Comparison of ENCODE assay signal across 8 cellular contexts in genomic region chr5:4862500-4862899, GRCh38.
DNase-seq lines count a peak whose midpoint lies in the region; ATAC-seq, FAIRE-seq and TF ChIP-seq lines count a peak whose summit lies in the region.

No MANE protein-coding gene starts in this region.

- TF ChIP-seq CTCF in D721Med (IDR thresholded peaks at IDR 0.05; ENCODE audit: insufficient read depth, missing control alignments) (peak; percentile 84), fibroblast of the aortic adventitia (IDR thresholded peaks at IDR 0.05; ENCODE audit: insufficient read depth, low read length) (peak; percentile 56), tibial nerve (IDR thresholded peaks at IDR 0.05) (peak in 4 of 5 experiments; percentile 24 to 48 (median 36))

- H3K4me1 ChIP-seq in tibial nerve = no peaks in the 10 kb centered on the region

- FAIRE-seq in D721Med (lab: Jason Lieb, UNC) = no peak

- no peaks in the 10 kb centered on the region for H3K9me3 ChIP-seq in tibial nerve

- no peak overlapping the region for H3K27ac ChIP-seq in tibial nerve

- no peak for TF ChIP-seq EP300 in tibial nerve (IDR thresholded peaks at IDR 0.05)

- 14 to 17% methylated on average over 1 of the region's 1 CpG for WGBS in tibial nerve, 2 donors

- H3K36me3 ChIP-seq in tibial nerve = no peaks in the 10 kb centered on the region

- DNase-seq in D721Med (ENCODE audit: insufficient read length, low spot score) (no peak), RPMI7951 (ENCODE audit: low read depth) (peak; percentile 38), fibroblast of the aortic adventitia (ENCODE audit: low read depth) (peak; percentile 69), tibial nerve (ENCODE audit: low spot score in 2 of 2) (no peak), HK-2 (ENCODE audit: unreplicated experiment) (no peak)
- peak; percentile 62 for DNase-seq in Jurkat, Clone E6-1 (ENCODE audit: low read depth, low spot score)
- DNase-seq in activated effector memory CD4-positive, alpha-beta T cell treated with anti-CD3 and anti-CD28 coated beads, Interleukin-2, amount 50 U/mL, for 16 hours = no peak

- H3K4me3 ChIP-seq in Jurkat, Clone E6-1 (ENCODE audit: low read length) = no peak overlapping the region
- H3K4me3 ChIP-seq in fibroblast of the aortic adventitia (ENCODE audit: low read depth, low read length) (no peak overlapping the region), tibial nerve (no peak overlapping the region)

- no peaks in the 10 kb centered on the region for H3K27me3 ChIP-seq in tibial nerve

- TF ChIP-seq POLR2A in tibial nerve (IDR thresholded peaks at IDR 0.05) = no peak

- no peak for ATAC-seq in HG02588 (IDR thresholded peaks at IDR 0.05; ENCODE audit: unreplicated experiment)

Comparison
In these comparisons a context has a peak if more than half of its experiments do, and no peak if none do; other contexts are left out.
1. DNase-seq: peak in Jurkat, Clone E6-1 (single experiment), RPMI7951 (single experiment) and fibroblast of the aortic adventitia (single experiment); none in D721Med (single experiment), tibial nerve (0 of 2), activated effector memory CD4-positive, alpha-beta T cell treated with anti-CD3 and anti-CD28 coated beads, Interleukin-2, amount 50 U/mL, for 16 hours (single experiment) and HK-2 (single experiment).
2. Peak in every context shown above with its lines, with median percentiles within 50 percentile points of each other: CTCF ChIP-seq.